19 cellular contexts compared by ENCODE assay signal in the genomic region with DNA sequence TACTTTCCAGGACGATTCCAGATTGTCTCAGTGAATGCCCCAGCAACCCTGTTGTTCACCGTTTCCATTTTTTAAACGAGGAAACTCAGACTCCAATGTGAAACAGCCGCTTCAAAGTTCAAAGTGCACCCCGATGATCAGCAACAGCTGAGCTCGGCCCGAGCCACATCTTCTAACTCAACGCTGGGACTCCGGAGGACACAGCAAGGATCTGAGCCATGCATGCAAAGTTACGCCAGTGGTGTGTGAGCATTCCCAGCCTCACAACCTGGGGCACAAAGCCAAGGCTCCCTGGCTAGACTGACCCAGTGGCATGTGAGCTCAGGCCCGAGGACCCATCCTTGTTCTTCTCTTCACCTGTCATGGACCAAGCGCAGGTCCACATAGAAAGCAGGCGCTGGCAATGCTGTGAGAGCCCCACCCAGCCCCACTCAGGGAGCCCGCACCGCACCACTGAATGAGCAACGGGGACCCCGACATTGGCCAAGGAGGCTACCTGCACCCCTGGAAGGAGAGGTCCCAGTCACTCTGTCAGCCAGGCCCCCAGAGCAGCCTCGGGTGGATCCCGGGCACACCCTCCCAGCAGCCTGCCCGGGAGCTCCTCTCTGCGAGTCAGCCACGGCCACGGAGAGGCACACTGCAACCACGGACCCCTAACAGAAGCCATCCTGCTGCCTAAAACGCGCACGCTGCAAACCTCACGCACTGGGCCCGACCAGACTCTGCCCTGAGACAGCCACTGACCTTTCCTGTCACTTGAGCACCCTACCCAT.
"Had no signal": no experiment of that assay in that cellular context is flagged by ENCODE, and none has a peak within 500 bp of the region (broad histone marks: within the 10 kb centered on the region; RNA-seq: fewer than 3 reads in every experiment).

No MANE protein-coding gene starts in this region.

- FAIRE-seq: astrocyte, colon had no signal

- H3K9me3 ChIP-seq: gastroesophageal sphincter, lower lobe of right lung, prostate gland, thoracic aorta had no signal

- H3K27me3 ChIP-seq: gastroesophageal sphincter had no signal

- DNase-seq: activated CD4-positive, alpha-beta T cell treated with anti-CD3 and anti-CD28 coated beads, Interleukin-2, amount 50 U/mL, for 48 hours; activated naive CD4-positive, alpha-beta T cell treated with Interleukin-2 at 50 U/mL for 16 hours; activated naive CD8-positive, alpha-beta T cell treated with anti-CD3 and anti-CD28 coated beads, Interleukin-2, amount 50 U/mL, for 24 hours; activated T-cell treated with anti-CD3 and anti-CD28 coated beads, Interleukin-2, amount 50 U/mL, for 4 hours; kidney glomerular epithelial cell; lower lobe of right lung; midbrain; naive B cell; occipital lobe; stimulated activated CD4-positive, alpha-beta T cell treated with anti-CD3 and anti-CD28 coated beads, Interleukin-4, amount 100 ng/mL, for 1 hour; stimulated activated CD8-positive, alpha-beta memory T cell treated with anti-CD3 and anti-CD28 coated beads, Interleukin-4, amount 100 ng/mL, for 48 hours; T-helper 17 cell had no signal

- H3K27ac ChIP-seq: gastroesophageal sphincter, lower lobe of right lung, prostate gland, thoracic aorta had no signal

- H3K4me1 Mint-ChIP-seq: activated naive CD8-positive, alpha-beta T cell treated with anti-CD3 and anti-CD28 coated beads, Interleukin-2, amount 50 U/mL, for 24 hours; T-helper 17 cell had no signal

- H3K27ac Mint-ChIP-seq: activated naive CD8-positive, alpha-beta T cell treated with anti-CD3 and anti-CD28 coated beads, Interleukin-2, amount 50 U/mL, for 24 hours; stimulated activated naive CD8-positive, alpha-beta T cell treated with anti-CD3 and anti-CD28 coated beads, Interleukin-15, Interleukin-2, amounts not matched to agents 100 ng/mL and 50 ng/mL, for 24 hours; T-helper 17 cell had no signal

- H3K4me3 Mint-ChIP-seq: activated naive CD8-positive, alpha-beta T cell treated with anti-CD3 and anti-CD28 coated beads, Interleukin-2, amount 50 U/mL, for 24 hours; activated T-cell treated with anti-CD3 and anti-CD28 coated beads, Interleukin-2, amount 50 U/mL, for 4 hours; naive B cell; stimulated activated naive CD8-positive, alpha-beta T cell treated with anti-CD3 and anti-CD28 coated beads, Interleukin-15, Interleukin-2, amounts not matched to agents 100 ng/mL and 50 ng/mL, for 24 hours; T-helper 17 cell had no signal

- H3K36me3 ChIP-seq: prostate gland had no signal

- H3K9me3 Mint-ChIP-seq: activated naive CD8-positive, alpha-beta T cell treated with anti-CD3 and anti-CD28 coated beads, Interleukin-2, amount 50 U/mL, for 24 hours; activated T-cell treated with anti-CD3 and anti-CD28 coated beads, Interleukin-2, amount 50 U/mL, for 4 hours; naive B cell; stimulated activated naive CD8-positive, alpha-beta T cell treated with anti-CD3 and anti-CD28 coated beads, Interleukin-15, Interleukin-2, amounts not matched to agents 100 ng/mL and 50 ng/mL, for 24 hours had no signal

- H3K4me1 ChIP-seq: gastroesophageal sphincter, lower lobe of right lung, prostate gland had no signal

- H3K27me3 Mint-ChIP-seq: activated naive CD8-positive, alpha-beta T cell treated with anti-CD3 and anti-CD28 coated beads, Interleukin-2, amount 50 U/mL, for 24 hours; naive B cell; stimulated activated naive CD8-positive, alpha-beta T cell treated with anti-CD3 and anti-CD28 coated beads, Interleukin-15, Interleukin-2, amounts not matched to agents 100 ng/mL and 50 ng/mL, for 24 hours; T-helper 17 cell had no signal

- ATAC-seq: activated CD4-positive, CD25-positive, alpha-beta regulatory T cell treated with anti-CD3 and anti-CD28 coated beads, Interleukin-2, amount 50 U/mL, for 24 hours; activated naive CD8-positive, alpha-beta T cell treated with anti-CD3 and anti-CD28 coated beads, Interleukin-2, amount 50 U/mL, for 24 hours; activated T-cell treated with anti-CD3 and anti-CD28 coated beads, Interleukin-2, amount 50 U/mL, for 4 hours; gastroesophageal sphincter; lower lobe of right lung; T-helper 17 cell had no signal

- H3K4me3 ChIP-seq: gastroesophageal sphincter, lower lobe of right lung, prostate gland, thoracic aorta had no signal
